1 cellular context compared by ENCODE assay signal in genomic region chr4:81963506-81964020, GRCh38.
TF ChIP-seq lines count a peak whose summit lies in the region.

No MANE protein-coding gene starts in this region.

TF ChIP-seq in HepG2, 621 proteins besides CTCF, POLR2A, EP300 and RAD21 (continued from another document):
- TF ChIP-seq BCLAF1 (IDR thresholded peaks at IDR 0.05): no peak
